ENCODE assay signal across 8 cellular contexts in genomic region chr2:96241901-96242611, GRCh38. TPM values are rescaled to one million over a fixed set of nuclear protein-coding genes. Genes with fewer than 3 reads are reported as not detected.
DNase-seq lines count a peak whose midpoint lies in the region; TF ChIP-seq lines count a peak whose summit lies in the region.

No MANE protein-coding gene starts in this region.

- H3K4me1 Mint-ChIP-seq in activated T-cell treated with anti-CD3 and anti-CD28 coated beads, Interleukin-2, amount 50 U/mL, for 24 hours (ENCODE audit: low read depth) = peaks cover 46% of the 10 kb centered on the region

- peak overlapping the region; percentile 54 for H3K4me3 Mint-ChIP-seq in activated T-cell treated with anti-CD3 and anti-CD28 coated beads, Interleukin-2, amount 50 U/mL, for 24 hours

- no peaks in the 10 kb centered on the region for H3K9me3 ChIP-seq in spleen
- no peaks in the 10 kb centered on the region for H3K9me3 ChIP-seq in BE2C

- TF ChIP-seq CTCF in GM12875 (IDR thresholded peaks at IDR 0.05; ENCODE audit: borderline replicate concordance, insufficient read depth, low read depth, low read length) (no peak), foreskin fibroblast (IDR thresholded peaks at IDR 0.05; ENCODE audit: low read depth, low read length) (no peak), spleen (IDR thresholded peaks at IDR 0.05 in 8 of 11, conservative IDR thresholded peaks at IDR 0.05 in 3 of 11) (no peak), BE2C (IDR thresholded peaks at IDR 0.05; ENCODE audit: low read depth, low read length) (no peak)

- peak overlapping the region; percentile 11 for H3K4me3 ChIP-seq in GM12875 (ENCODE audit: low read depth, low read length)
- no peak overlapping the region for H3K4me3 ChIP-seq in foreskin fibroblast (ENCODE audit: low read depth in 1 of 2, low read length in 2 of 2)
- peak overlapping the region in 3 of 8 donors; percentile 1 to 57 (median 10) for H3K4me3 ChIP-seq in spleen
- no peak overlapping the region for H3K4me3 ChIP-seq in BE2C (ENCODE audit: low read depth, low read length)

- H3K27me3 ChIP-seq in spleen (replicated peaks in 1 of 7) (no peaks in the 10 kb centered on the region), BE2C (no peaks in the 10 kb centered on the region)

- H3K36me3 Mint-ChIP-seq in activated T-cell treated with anti-CD3 and anti-CD28 coated beads, Interleukin-2, amount 50 U/mL, for 24 hours (ENCODE audit: low read depth) = peaks cover 3% of the 10 kb centered on the region

- H3K27ac Mint-ChIP-seq in activated T-cell treated with anti-CD3 and anti-CD28 coated beads, Interleukin-2, amount 50 U/mL, for 24 hours = peak overlapping the region; percentile 95

- H3K4me1 ChIP-seq in spleen = peaks cover 21 to 68% (median 53%) of the 10 kb centered on the region in 6 donors
- H3K4me1 ChIP-seq in BE2C = no peaks in the 10 kb centered on the region

- DNase-seq in H4 (ENCODE audit: low spot score) (peak; percentile 70), MV-4-11 (lab: John Stamatoyannopoulos, UW) (peak; percentile 92), foreskin fibroblast (peak; percentile 65 to 73), spleen (peak; percentile 92), BE2C (no peak), iPS-NIHi7 (ENCODE audit: extremely low spot score) (no peak)
- DNase-seq in activated T-cell treated with anti-CD3 and anti-CD28 coated beads, Interleukin-2, amount 50 U/mL, for 24 hours = peak; percentile 53

- H3K36me3 ChIP-seq in spleen = peaks cover 0 to 19% (median 0%) of the 10 kb centered on the region in 6 donors
- no peaks in the 10 kb centered on the region for H3K36me3 ChIP-seq in BE2C

- no peaks in the 10 kb centered on the region for H3K9me3 Mint-ChIP-seq in activated T-cell treated with anti-CD3 and anti-CD28 coated beads, Interleukin-2, amount 50 U/mL, for 24 hours

- intact Hi-C loops in spleen (cut with DNase I; ENCODE audit: low total_unique reads) = no loop called here

- TF ChIP-seq POLR2A in spleen (IDR thresholded peaks at IDR 0.05) = no peak

- H3K27ac ChIP-seq in spleen = peak overlapping the region; percentile 71 to 99 (median 96)

- H3K27me3 Mint-ChIP-seq in activated T-cell treated with anti-CD3 and anti-CD28 coated beads, Interleukin-2, amount 50 U/mL, for 24 hours = no peaks in the 10 kb centered on the region

- WGBS in spleen, 5 donors = 15 to 40% (median 20%) methylated on average over 5 of the region's 5 CpGs

RNA-seq across cellular contexts. Expression of gene TMEM127, which starts 23.7 kb away (rescaled TPM):
- total RNA-seq in H4 (2014; rRNA removed; shearing (Covaris generic)) = 15.5 and 20.9 TPM in 2 replicates
- total RNA-seq in spleen = 10 to 100 TPM; 61.1 to 83.3 (median 70.0) TPM
- 10 to 100 TPM in 1 of 3 donors, 1 to 10 TPM in 2; 7.5 to 17.3 (median 8.4) TPM for polyA plus RNA-seq in spleen
- polyA plus RNA-seq in BE2C (2012; ENCODE audit: insufficient read depth, insufficient read length, low read depth) = 16.8 TPM

RNA-seq across cellular contexts. Expression of gene CIAO1, which starts 24.0 kb away (rescaled TPM):
- 79.3 and 96.1 TPM in 2 replicates for total RNA-seq in H4 (2014; rRNA removed; shearing (Covaris generic))
- total RNA-seq in spleen = 100 to 1,000 TPM in 3 of 7 donors, 10 to 100 TPM in 4; 63.9 to 122 (median 76.7) TPM
- polyA plus RNA-seq in spleen = 10 to 100 TPM; 31.3 to 49.1 (median 39.5) TPM
- polyA plus RNA-seq in BE2C (2012; ENCODE audit: insufficient read depth, insufficient read length, low read depth) = 73.9 TPM

RNA-seq across cellular contexts. Expression of gene STARD7, which starts 33.4 kb away (rescaled TPM):
- 169 and 170 TPM in 2 replicates for total RNA-seq in H4 (2014; rRNA removed; shearing (Covaris generic))
- total RNA-seq in spleen = 100 to 1,000 TPM in 5 of 7 donors, 10 to 100 TPM in 2; 89.8 to 174 (median 123) TPM
- polyA plus RNA-seq in spleen = 10 to 100 TPM; 45.1 to 73.0 (median 52.2) TPM
- 63.0 TPM for polyA plus RNA-seq in BE2C (2012; ENCODE audit: insufficient read depth, insufficient read length, low read depth)

Comparison
In these comparisons a context has a peak if more than half of its experiments do, and no peak if none do; other contexts are left out.
1. DNase-seq: peak in H4 (single experiment), MV-4-11 (single experiment), activated T-cell treated with anti-CD3 and anti-CD28 coated beads, Interleukin-2, amount 50 U/mL, for 24 hours (single experiment), foreskin fibroblast (2 of 2) and spleen (single experiment); none in BE2C (single experiment) and iPS-NIHi7 (single experiment).